11 cellular contexts compared by ENCODE assay signal in genomic region chr16:67781548-67781921, GRCh38. TPM values are rescaled to one million over a fixed set of nuclear protein-coding genes. Genes with fewer than 3 reads are reported as not detected.
DNase-seq lines count a peak whose midpoint lies in the region; ATAC-seq lines count a peak whose summit lies in the region.
"Had no signal": no experiment of that assay in that cellular context is flagged by ENCODE, and none has a peak within 500 bp of the region (broad histone marks: within the 10 kb centered on the region; RNA-seq: fewer than 3 reads in every experiment).

No MANE protein-coding gene starts in this region.

- peaks cover 22% of the 10 kb centered on the region for H3K4me1 Mint-ChIP-seq in activated CD4-positive, alpha-beta T cell treated with anti-CD3 and anti-CD28 coated beads, Interleukin-2, amount 10 ng/mL, durations not matched to agents 24 days and 14 days
- H3K4me1 Mint-ChIP-seq in activated T-cell treated with anti-CD3 and anti-CD28 coated beads, Interleukin-2, amount 50 U/mL, for 24 hours (ENCODE audit: low read depth) = peaks cover 35% of the 10 kb centered on the region
- H3K4me1 Mint-ChIP-seq: mesothelial cell of epicardium had no signal

- no CpG with 5 or more reads among the region's 5 CpGs for WGBS in neuronal stem cell (ENCODE audit: extremely low coverage in 2 of 2, insufficient read length in 2 of 2, insufficient replicate concordance in 1 of 2), 2 donors
- 86 to 87% methylated on average over 5 of the region's 5 CpGs for WGBS in aorta, 2 donors

- no peak overlapping the region for H2AFZ ChIP-seq in neuronal stem cell (ENCODE audit: low read length)

- no peaks in the 10 kb centered on the region for H3K9me3 Mint-ChIP-seq in activated CD4-positive, alpha-beta T cell treated with anti-CD3 and anti-CD28 coated beads, Interleukin-2, amount 10 ng/mL, durations not matched to agents 24 days and 14 days
- H3K9me3 Mint-ChIP-seq in activated T-cell treated with anti-CD3 and anti-CD28 coated beads, Interleukin-2, amount 50 U/mL, for 24 hours = no peaks in the 10 kb centered on the region
- H3K9me3 Mint-ChIP-seq: mesothelial cell of epicardium had no signal

- no peak overlapping the region for H3K4ac ChIP-seq in neuronal stem cell (ENCODE audit: low read length)

- H3K4me3 ChIP-seq in neuronal stem cell (ENCODE audit: low read length in 2 of 2) = no peak overlapping the region
- H3K4me3 ChIP-seq in aorta (ENCODE audit: low read length in 2 of 2) = no peak overlapping the region

- peak overlapping the region; percentile 39 for H3K9ac ChIP-seq in neuronal stem cell (ENCODE audit: low read depth, low read length, poor library complexity)

- no peak overlapping the region for H2BK5ac ChIP-seq in neuronal stem cell (ENCODE audit: low read length)

- no peak overlapping the region for H3K23ac ChIP-seq in neuronal stem cell (ENCODE audit: low read depth, low read length, poor library complexity)

- H3K79me1 ChIP-seq in neuronal stem cell (ENCODE audit: low read depth, low read length) = peaks cover 3% of the 10 kb centered on the region

- no peak overlapping the region for H2BK15ac ChIP-seq in neuronal stem cell (ENCODE audit: low read length)

- no peak overlapping the region for H2AK5ac ChIP-seq in neuronal stem cell (ENCODE audit: low read depth, low read length)

- no peak overlapping the region for H3K27ac ChIP-seq in neuronal stem cell (replicated peaks; ENCODE audit: low read length)
- H3K27ac ChIP-seq in aorta (ENCODE audit: low read depth in 1 of 2, low read length in 2 of 2) = no peak overlapping the region

- ATAC-seq in HG03064 (IDR thresholded peaks at IDR 0.05; ENCODE audit: low read depth, unreplicated experiment) (peak; percentile 72), aorta (ENCODE audit: low FRiP score) (no peak)

- H3K14ac ChIP-seq in neuronal stem cell (ENCODE audit: low read length) = no peak overlapping the region

- H3K4me2 ChIP-seq in neuronal stem cell (ENCODE audit: insufficient read depth, low read length, poor library complexity, severe bottlenecking) = no peak overlapping the region

- peak overlapping the region; percentile 4 for H3K4me3 Mint-ChIP-seq in activated CD4-positive, alpha-beta T cell treated with anti-CD3 and anti-CD28 coated beads, Interleukin-2, amount 10 ng/mL, durations not matched to agents 24 days and 14 days
- no peak overlapping the region for H3K4me3 Mint-ChIP-seq in activated T-cell treated with anti-CD3 and anti-CD28 coated beads, Interleukin-2, amount 50 U/mL, for 24 hours
- H3K4me3 Mint-ChIP-seq: mesothelial cell of epicardium had no signal

- no peak overlapping the region for H3K18ac ChIP-seq in neuronal stem cell (ENCODE audit: low read length)

- H3K27ac Mint-ChIP-seq in activated CD4-positive, alpha-beta T cell treated with anti-CD3 and anti-CD28 coated beads, Interleukin-2, amount 10 ng/mL, durations not matched to agents 24 days and 14 days = peak overlapping the region; percentile 79
- H3K27ac Mint-ChIP-seq in activated T-cell treated with anti-CD3 and anti-CD28 coated beads, Interleukin-2, amount 50 U/mL, for 24 hours = peak overlapping the region; percentile 67
- H3K27ac Mint-ChIP-seq: mesothelial cell of epicardium had no signal

- H3K36me3 ChIP-seq in neuronal stem cell (replicated peaks in 1 of 2; ENCODE audit: control insufficient read depth in 2 of 2, insufficient read depth in 2 of 2, low read length in 2 of 2) (peaks cover 2 to 14% of the 10 kb centered on the region in 2 donors), aorta (ENCODE audit: control insufficient read depth in 1 of 2, insufficient read depth in 2 of 2, low read length in 1 of 2) (peaks cover 0 to 3% of the 10 kb centered on the region in 2 donors)

- no peak overlapping the region for H4K8ac ChIP-seq in neuronal stem cell (ENCODE audit: low read depth, low read length)

- no peak overlapping the region for H2BK12ac ChIP-seq in neuronal stem cell (ENCODE audit: low read length)

- peaks cover 9% of the 10 kb centered on the region for H3K36me3 Mint-ChIP-seq in activated CD4-positive, alpha-beta T cell treated with anti-CD3 and anti-CD28 coated beads, Interleukin-2, amount 10 ng/mL, durations not matched to agents 24 days and 14 days (ENCODE audit: low read depth)
- peaks cover 23% of the 10 kb centered on the region for H3K36me3 Mint-ChIP-seq in activated T-cell treated with anti-CD3 and anti-CD28 coated beads, Interleukin-2, amount 50 U/mL, for 24 hours (ENCODE audit: low read depth)

- H3K4me1 ChIP-seq in neuronal stem cell (ENCODE audit: control insufficient read depth in 2 of 2, insufficient read depth in 1 of 2, low read depth in 1 of 2, low read length in 2 of 2) (no peaks in the 10 kb centered on the region), aorta (ENCODE audit: control insufficient read depth in 1 of 2, insufficient read depth in 2 of 2, low read length in 2 of 2) (no peaks in the 10 kb centered on the region)

- H2BK120ac ChIP-seq in neuronal stem cell (ENCODE audit: low read depth, low read length) = no peak overlapping the region

- H3K9me3 ChIP-seq in neuronal stem cell (replicated peaks in 1 of 2; ENCODE audit: control insufficient read depth in 2 of 2, insufficient read depth in 1 of 2, low read depth in 1 of 2, low read length in 2 of 2) (no peaks in the 10 kb centered on the region), aorta (ENCODE audit: control insufficient read depth, low read length) (no peaks in the 10 kb centered on the region)

- intact Hi-C loops in activated CD4-positive, alpha-beta T cell treated with anti-CD3 and anti-CD28 coated beads, Interleukin-2, amount 10 ng/mL, durations not matched to agents 24 days and 14 days (cut with micrococcal nuclease) = no loop called here
- intact Hi-C loops in aorta (cut with DNase I) = no loop called here

- no peak overlapping the region for H4K91ac ChIP-seq in neuronal stem cell (ENCODE audit: low read depth, low read length, poor library complexity)

- peak; percentile 77 for DNase-seq in activated CD4-positive, alpha-beta T cell treated with anti-CD3 and anti-CD28 coated beads, Interleukin-2, amount 10 ng/mL, durations not matched to agents 24 days and 14 days
- DNase-seq in activated CD4-positive, alpha-beta T cell treated with anti-CD3 and anti-CD28 coated beads for 1 hour = no peak
- no peak for DNase-seq in activated T-cell treated with anti-CD3 and anti-CD28 coated beads, Interleukin-2, amount 50 U/mL, for 24 hours
- DNase-seq in neuronal stem cell (ENCODE audit: low spot score) (no peak), aorta (no peak), GM19240 (ENCODE audit: insufficient read length, low spot score) (no peak), putamen (ENCODE audit: low spot score) (no peak)
- DNase-seq: hypothalamus, MM.1S had no signal

- H3K27me3 ChIP-seq in neuronal stem cell (ENCODE audit: control insufficient read depth in 3 of 3, insufficient read depth in 3 of 3, low read depth in 1 of 3, low read length in 3 of 3) = peaks cover 0 to 1% (median 0%) of the 10 kb centered on the region in 3 experiments
- H3K27me3 ChIP-seq in aorta (ENCODE audit: control insufficient read depth in 1 of 2, insufficient read depth in 2 of 2, low read length in 1 of 2) = no peaks in the 10 kb centered on the region

- no peaks in the 10 kb centered on the region for H3K27me3 Mint-ChIP-seq in activated CD4-positive, alpha-beta T cell treated with anti-CD3 and anti-CD28 coated beads, Interleukin-2, amount 10 ng/mL, durations not matched to agents 24 days and 14 days
- H3K27me3 Mint-ChIP-seq in activated T-cell treated with anti-CD3 and anti-CD28 coated beads, Interleukin-2, amount 50 U/mL, for 24 hours = no peaks in the 10 kb centered on the region

RNA-seq across cellular contexts. Expression of gene RANBP10, which starts 24.8 kb away (rescaled TPM):
- total RNA-seq in activated CD4-positive, alpha-beta T cell treated with anti-CD3 and anti-CD28 coated beads, Interleukin-2, amount 10 ng/mL, durations not matched to agents 24 days and 14 days = 18.2 and 18.6 TPM in 2 replicates
- polyA plus RNA-seq in neuronal stem cell (2013, experiment 1 of 2) = 8.8 TPM
- 8.8 TPM for polyA plus RNA-seq in neuronal stem cell (2013, experiment 2 of 2)
- 10 to 100 TPM; 17.7 to 21.6 TPM for total RNA-seq in aorta
- polyA plus RNA-seq in aorta = 10 to 100 TPM in 1 of 2 donors, 1 to 10 TPM in 1; 5.5 to 11.9 TPM

RNA-seq across cellular contexts. Expression of gene TSNAXIP1, which starts 25.2 kb away (rescaled TPM):
- total RNA-seq in activated CD4-positive, alpha-beta T cell treated with anti-CD3 and anti-CD28 coated beads, Interleukin-2, amount 10 ng/mL, durations not matched to agents 24 days and 14 days = 0.65 and 0.80 TPM in 2 replicates
- polyA plus RNA-seq in neuronal stem cell (2013, experiment 1 of 2) = 1.1 TPM
- polyA plus RNA-seq in neuronal stem cell (2013, experiment 2 of 2) = 1.2 TPM
- total RNA-seq in aorta = 1 to 10 TPM in 1 of 2 donors, under 1 TPM in 1; 0.84 to 1.1 TPM
- 1 to 10 TPM in 1 of 2 donors, not detected in 1; 7.3 TPM for polyA plus RNA-seq in aorta
